In genomic region chr15:22887157-22887951, GRCh38 we compare ENCODE assay signal across 1 cellular context.
TF ChIP-seq lines count a peak whose summit lies in the region.

No MANE protein-coding gene starts in this region.

TF ChIP-seq in K562, 482 proteins besides CTCF, POLR2A, EP300 and RAD21 (continued from another document):
- TF ChIP-seq, protein P1, sequence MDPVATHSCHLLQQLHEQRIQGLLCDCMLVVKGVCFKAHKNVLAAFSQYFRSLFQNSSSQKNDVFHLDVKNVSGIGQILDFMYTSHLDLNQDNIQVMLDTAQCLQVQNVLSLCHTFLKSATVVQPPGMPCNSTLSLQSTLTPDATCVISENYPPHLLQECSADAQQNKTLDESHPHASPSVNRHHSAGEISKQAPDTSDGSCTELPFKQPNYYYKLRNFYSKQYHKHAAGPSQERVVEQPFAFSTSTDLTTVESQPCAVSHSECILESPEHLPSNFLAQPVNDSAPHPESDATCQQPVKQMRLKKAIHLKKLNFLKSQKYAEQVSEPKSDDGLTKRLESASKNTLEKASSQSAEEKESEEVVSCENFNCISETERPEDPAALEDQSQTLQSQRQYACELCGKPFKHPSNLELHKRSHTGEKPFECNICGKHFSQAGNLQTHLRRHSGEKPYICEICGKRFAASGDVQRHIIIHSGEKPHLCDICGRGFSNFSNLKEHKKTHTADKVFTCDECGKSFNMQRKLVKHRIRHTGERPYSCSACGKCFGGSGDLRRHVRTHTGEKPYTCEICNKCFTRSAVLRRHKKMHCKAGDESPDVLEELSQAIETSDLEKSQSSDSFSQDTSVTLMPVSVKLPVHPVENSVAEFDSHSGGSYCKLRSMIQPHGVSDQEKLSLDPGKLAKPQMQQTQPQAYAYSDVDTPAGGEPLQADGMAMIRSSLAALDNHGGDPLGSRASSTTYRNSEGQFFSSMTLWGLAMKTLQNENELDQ (CRISPR knock-in tag; IDR thresholded peaks at IDR 0.05; ENCODE audit: borderline replicate concordance), result no peak
- TF ChIP-seq ZNF444 (CRISPR knock-in tag; IDR thresholded peaks at IDR 0.05), result no peak
- TF ChIP-seq EGR1 (conservative IDR thresholded peaks at IDR 0.05), result peak; percentile 19; the same call in 1 of the 2 replicates
- TF ChIP-seq ZNF174 (CRISPR knock-in tag; IDR thresholded peaks at IDR 0.05), result no peak
- TF ChIP-seq MCM2 (IDR thresholded peaks at IDR 0.05; ENCODE audit: low read depth), result no peak
- TF ChIP-seq NR2F6 (CRISPR knock-in tag; IDR thresholded peaks at IDR 0.05), result no peak
- TF ChIP-seq SLC30A9 (CRISPR knock-in tag; IDR thresholded peaks at IDR 0.05), result no peak
- no peak for TF ChIP-seq PRDM10 (IDR thresholded peaks at IDR 0.05; ENCODE audit: partially characterized antibody)
- peak; percentile 24; the same call in 1 of the 2 replicates for TF ChIP-seq BHLHE40 (IDR thresholded peaks at IDR 0.05; ENCODE audit: low read length)
- no peak for TF ChIP-seq NCOA4 (IDR thresholded peaks at IDR 0.05; ENCODE audit: partially characterized antibody)
- TF ChIP-seq SP1 (CRISPR knock-in tag; IDR thresholded peaks at IDR 0.05), result no peak
- no peak; the same call in none of the 2 replicates for TF ChIP-seq FOXJ2 (tag; IDR thresholded peaks at IDR 0.05)
- no peak for TF ChIP-seq RFX1 (IDR thresholded peaks at IDR 0.05)
- TF ChIP-seq SAFB (IDR thresholded peaks at IDR 0.05; ENCODE audit: borderline replicate concordance, low read depth, low read length), result no peak
- no peak for TF ChIP-seq CC2D1A (IDR thresholded peaks at IDR 0.05)
- TF ChIP-seq ZNF584 (CRISPR knock-in tag; IDR thresholded peaks at IDR 0.05; ENCODE audit: low read depth), result no peak
- no peak for TF ChIP-seq FUS (optimal IDR thresholded peaks at IDR 0.05; ENCODE audit: low read depth, low read length)
- no peak for TF ChIP-seq ZBTB17 (CRISPR knock-in tag; IDR thresholded peaks at IDR 0.05)
- no peak for TF ChIP-seq NR2C1 (IDR thresholded peaks at IDR 0.05)
- TF ChIP-seq NR2C1 (tag; IDR thresholded peaks at IDR 0.05), result no peak
- TF ChIP-seq DACH1 (IDR thresholded peaks at IDR 0.05; ENCODE audit: partially characterized antibody), result no peak
- TF ChIP-seq ZBTB8A (IDR thresholded peaks at IDR 0.05; ENCODE audit: partially characterized antibody), result no peak
- no peak for TF ChIP-seq MEF2A (IDR thresholded peaks at IDR 0.05; ENCODE audit: control insufficient read depth, low read depth, low read length)
- TF ChIP-seq ZNF57 (CRISPR knock-in tag; IDR thresholded peaks at IDR 0.05), result no peak
- TF ChIP-seq ZNF280A (IDR thresholded peaks at IDR 0.05; ENCODE audit: low read depth, partially characterized antibody), result no peak
- no peak for TF ChIP-seq MTA2 (IDR thresholded peaks at IDR 0.05; ENCODE audit: low read depth)
- TF ChIP-seq, protein P2, sequence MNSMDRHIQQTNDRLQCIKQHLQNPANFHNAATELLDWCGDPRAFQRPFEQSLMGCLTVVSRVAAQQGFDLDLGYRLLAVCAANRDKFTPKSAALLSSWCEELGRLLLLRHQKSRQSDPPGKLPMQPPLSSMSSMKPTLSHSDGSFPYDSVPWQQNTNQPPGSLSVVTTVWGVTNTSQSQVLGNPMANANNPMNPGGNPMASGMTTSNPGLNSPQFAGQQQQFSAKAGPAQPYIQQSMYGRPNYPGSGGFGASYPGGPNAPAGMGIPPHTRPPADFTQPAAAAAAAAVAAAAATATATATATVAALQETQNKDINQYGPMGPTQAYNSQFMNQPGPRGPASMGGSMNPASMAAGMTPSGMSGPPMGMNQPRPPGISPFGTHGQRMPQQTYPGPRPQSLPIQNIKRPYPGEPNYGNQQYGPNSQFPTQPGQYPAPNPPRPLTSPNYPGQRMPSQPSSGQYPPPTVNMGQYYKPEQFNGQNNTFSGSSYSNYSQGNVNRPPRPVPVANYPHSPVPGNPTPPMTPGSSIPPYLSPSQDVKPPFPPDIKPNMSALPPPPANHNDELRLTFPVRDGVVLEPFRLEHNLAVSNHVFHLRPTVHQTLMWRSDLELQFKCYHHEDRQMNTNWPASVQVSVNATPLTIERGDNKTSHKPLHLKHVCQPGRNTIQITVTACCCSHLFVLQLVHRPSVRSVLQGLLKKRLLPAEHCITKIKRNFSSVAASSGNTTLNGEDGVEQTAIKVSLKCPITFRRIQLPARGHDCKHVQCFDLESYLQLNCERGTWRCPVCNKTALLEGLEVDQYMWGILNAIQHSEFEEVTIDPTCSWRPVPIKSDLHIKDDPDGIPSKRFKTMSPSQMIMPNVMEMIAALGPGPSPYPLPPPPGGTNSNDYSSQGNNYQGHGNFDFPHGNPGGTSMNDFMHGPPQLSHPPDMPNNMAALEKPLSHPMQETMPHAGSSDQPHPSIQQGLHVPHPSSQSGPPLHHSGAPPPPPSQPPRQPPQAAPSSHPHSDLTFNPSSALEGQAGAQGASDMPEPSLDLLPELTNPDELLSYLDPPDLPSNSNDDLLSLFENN (IDR thresholded peaks at IDR 0.05; ENCODE audit: low read depth in 2 of 2, low read length in 2 of 2), result no peak
- no peak for TF ChIP-seq ZNF764 (CRISPR knock-in tag; IDR thresholded peaks at IDR 0.05; ENCODE audit: low read depth)
- no peak for TF ChIP-seq E2F5 (CRISPR knock-in tag; IDR thresholded peaks at IDR 0.05)
- TF ChIP-seq ZBTB12 (CRISPR knock-in tag; IDR thresholded peaks at IDR 0.05), result no peak
- TF ChIP-seq, protein P3, sequence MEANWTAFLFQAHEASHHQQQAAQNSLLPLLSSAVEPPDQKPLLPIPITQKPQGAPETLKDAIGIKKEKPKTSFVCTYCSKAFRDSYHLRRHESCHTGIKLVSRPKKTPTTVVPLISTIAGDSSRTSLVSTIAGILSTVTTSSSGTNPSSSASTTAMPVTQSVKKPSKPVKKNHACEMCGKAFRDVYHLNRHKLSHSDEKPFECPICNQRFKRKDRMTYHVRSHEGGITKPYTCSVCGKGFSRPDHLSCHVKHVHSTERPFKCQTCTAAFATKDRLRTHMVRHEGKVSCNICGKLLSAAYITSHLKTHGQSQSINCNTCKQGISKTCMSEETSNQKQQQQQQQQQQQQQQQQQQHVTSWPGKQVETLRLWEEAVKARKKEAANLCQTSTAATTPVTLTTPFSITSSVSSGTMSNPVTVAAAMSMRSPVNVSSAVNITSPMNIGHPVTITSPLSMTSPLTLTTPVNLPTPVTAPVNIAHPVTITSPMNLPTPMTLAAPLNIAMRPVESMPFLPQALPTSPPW (CRISPR knock-in tag; IDR thresholded peaks at IDR 0.05), result no peak
- TF ChIP-seq CREB1 (IDR thresholded peaks at IDR 0.05), result no peak
- TF ChIP-seq CREB1 (CRISPR knock-in tag; IDR thresholded peaks at IDR 0.05), result no peak
- TF ChIP-seq ZNF280B (CRISPR knock-in tag; IDR thresholded peaks at IDR 0.05), result no peak
- TF ChIP-seq SMARCA5 (IDR thresholded peaks at IDR 0.05), result peak; percentile 28; the same call in 1 of the 2 replicates
- TF ChIP-seq ETS1 (conservative IDR thresholded peaks at IDR 0.05; ENCODE audit: control insufficient read depth, low read depth, low read length), result no peak
- TF ChIP-seq SNIP1 (IDR thresholded peaks at IDR 0.05; ENCODE audit: low read depth), result no peak
- TF ChIP-seq SRF (CRISPR knock-in tag; IDR thresholded peaks at IDR 0.05), result no peak
- TF ChIP-seq, protein P4, sequence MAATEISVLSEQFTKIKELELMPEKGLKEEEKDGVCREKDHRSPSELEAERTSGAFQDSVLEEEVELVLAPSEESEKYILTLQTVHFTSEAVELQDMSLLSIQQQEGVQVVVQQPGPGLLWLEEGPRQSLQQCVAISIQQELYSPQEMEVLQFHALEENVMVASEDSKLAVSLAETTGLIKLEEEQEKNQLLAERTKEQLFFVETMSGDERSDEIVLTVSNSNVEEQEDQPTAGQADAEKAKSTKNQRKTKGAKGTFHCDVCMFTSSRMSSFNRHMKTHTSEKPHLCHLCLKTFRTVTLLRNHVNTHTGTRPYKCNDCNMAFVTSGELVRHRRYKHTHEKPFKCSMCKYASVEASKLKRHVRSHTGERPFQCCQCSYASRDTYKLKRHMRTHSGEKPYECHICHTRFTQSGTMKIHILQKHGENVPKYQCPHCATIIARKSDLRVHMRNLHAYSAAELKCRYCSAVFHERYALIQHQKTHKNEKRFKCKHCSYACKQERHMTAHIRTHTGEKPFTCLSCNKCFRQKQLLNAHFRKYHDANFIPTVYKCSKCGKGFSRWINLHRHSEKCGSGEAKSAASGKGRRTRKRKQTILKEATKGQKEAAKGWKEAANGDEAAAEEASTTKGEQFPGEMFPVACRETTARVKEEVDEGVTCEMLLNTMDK (IDR thresholded peaks at IDR 0.05; ENCODE audit: borderline replicate concordance, insufficient read depth, low read depth, low read length, poor library complexity, severe bottlenecking), result no peak
- TF ChIP-seq MYNN (IDR thresholded peaks at IDR 0.05), result no peak
- no peak for TF ChIP-seq MYNN (CRISPR knock-in tag; IDR thresholded peaks at IDR 0.05)
- no peak for TF ChIP-seq ZNF133 (CRISPR knock-in tag; IDR thresholded peaks at IDR 0.05)
- no peak for TF ChIP-seq ASH1L (IDR thresholded peaks at IDR 0.05; ENCODE audit: borderline replicate concordance, low read depth, partially characterized antibody)
- no peak for TF ChIP-seq TCFL5 (CRISPR knock-in tag; conservative IDR thresholded peaks at IDR 0.05)
- TF ChIP-seq RCOR1 (IDR thresholded peaks at IDR 0.05; ENCODE audit: borderline replicate concordance in 1 of 2, low read depth in 2 of 2, low read length in 2 of 2), result no peak
